ENCODE assay signal across 9 cellular contexts in the genomic region with DNA sequence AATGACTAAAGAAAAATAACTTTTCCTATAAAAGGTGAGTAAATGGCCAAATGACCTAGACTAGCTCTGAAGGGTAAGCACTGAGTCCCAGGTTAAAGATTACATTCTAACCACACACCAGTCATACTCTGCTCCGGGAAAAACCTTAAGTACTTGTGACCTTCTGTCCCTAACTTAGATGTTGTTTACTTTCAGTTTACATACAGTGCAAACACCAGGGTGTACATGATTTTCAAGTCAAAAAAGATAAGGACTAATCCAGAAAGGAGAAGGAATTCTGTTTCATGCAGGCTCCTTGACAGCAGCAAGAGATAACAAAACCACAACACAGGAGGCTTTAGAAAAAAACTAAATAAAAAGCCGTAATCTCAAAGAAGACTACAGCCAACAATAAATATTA.
DNase-seq lines count a peak whose midpoint lies in the region; ATAC-seq and TF ChIP-seq lines count a peak whose summit lies in the region.
"Had no signal": no experiment of that assay in that cellular context is flagged by ENCODE, and none has a peak within 500 bp of the region (broad histone marks: within the 10 kb centered on the region; RNA-seq: fewer than 3 reads in every experiment).

No MANE protein-coding gene starts in this region.

- DNase-seq in cardiac muscle cell (ENCODE audit: low read depth in 1 of 2, low spot score in 1 of 2) = peak; percentile 19 to 56
- DNase-seq in cardiac septum (ENCODE audit: low spot score) = no peak
- no peak for DNase-seq in central memory CD8-positive, alpha-beta T cell (ENCODE audit: low spot score in 2 of 2)
- DNase-seq in type B pancreatic cell (ENCODE audit: extremely low spot score, unreplicated experiment) = no peak
- no peak for DNase-seq in hippocampal formation (lab: John Stamatoyannopoulos, UW)
- DNase-seq in NCI-H345 treated with DMSO at 0.1 percent for 48 hours (lab: John Stamatoyannopoulos, UW; ENCODE audit: unreplicated experiment) = no peak

- H3K9me3 ChIP-seq in cardiac muscle cell (ENCODE audit: low read depth) = no peaks in the 10 kb centered on the region

- no peak overlapping the region for H3K4me3 Mint-ChIP-seq in central memory CD8-positive, alpha-beta T cell
- peak overlapping the region; percentile 10 for H3K4me3 Mint-ChIP-seq in type B pancreatic cell

- no peaks in the 10 kb centered on the region for H3K36me3 ChIP-seq in cardiac muscle cell

- peaks cover 11% of the 10 kb centered on the region for H3K4me1 Mint-ChIP-seq in central memory CD8-positive, alpha-beta T cell
- peaks cover 59% of the 10 kb centered on the region for H3K4me1 Mint-ChIP-seq in type B pancreatic cell (ENCODE audit: unreplicated experiment)

- ATAC-seq in HG03139 (IDR thresholded peaks at IDR 0.05; ENCODE audit: unreplicated experiment) (peak; percentile 81), esophagus mucosa (no peak)
- ATAC-seq in central memory CD8-positive, alpha-beta T cell (replicated peaks; ENCODE audit: extremely low read depth, poor library complexity, severe bottlenecking) = no peak

- H3K4me1 ChIP-seq in cardiac muscle cell (ENCODE audit: low read depth) = peaks cover 9% of the 10 kb centered on the region

- peak overlapping the region; percentile 17 for H3K27ac Mint-ChIP-seq in central memory CD8-positive, alpha-beta T cell (ENCODE audit: low read depth)
- H3K27ac Mint-ChIP-seq in type B pancreatic cell = peak overlapping the region; percentile 52

- TF ChIP-seq CTCF in cardiac muscle cell (IDR thresholded peaks at IDR 0.05; ENCODE audit: low read depth, low read length) (no peak), type B pancreatic cell (conservative IDR thresholded peaks at IDR 0.05) (no peak)

- no peaks in the 10 kb centered on the region for H3K27me3 ChIP-seq in cardiac muscle cell

- no peaks in the 10 kb centered on the region for H3K36me3 Mint-ChIP-seq in central memory CD8-positive, alpha-beta T cell (ENCODE audit: insufficient read depth)
- peaks cover 27% of the 10 kb centered on the region for H3K36me3 Mint-ChIP-seq in type B pancreatic cell

- no peaks in the 10 kb centered on the region for H3K9me3 Mint-ChIP-seq in central memory CD8-positive, alpha-beta T cell
- peaks cover 10% of the 10 kb centered on the region for H3K9me3 Mint-ChIP-seq in type B pancreatic cell

- no peak overlapping the region for H3K27ac ChIP-seq in cardiac muscle cell
- H3K27ac ChIP-seq: HL-60 had no signal

- no peak overlapping the region for H3K4me3 ChIP-seq in cardiac muscle cell

- intact Hi-C loops in cardiac septum (cut with DNase I) = no loop called here

- peaks cover 16% of the 10 kb centered on the region for H3K27me3 Mint-ChIP-seq in central memory CD8-positive, alpha-beta T cell
- H3K27me3 Mint-ChIP-seq in type B pancreatic cell = no peaks in the 10 kb centered on the region

Comparison
In these comparisons a context has a peak if more than half of its experiments do, and no peak if none do; other contexts are left out.
1. DNase-seq: peak in cardiac muscle cell (2 of 2); none in cardiac septum (single experiment), central memory CD8-positive, alpha-beta T cell (0 of 2), type B pancreatic cell (single experiment), hippocampal formation (0 of 2) and NCI-H345 treated with DMSO at 0.1 percent for 48 hours (single experiment).